ENCODE assay signal across 27 cellular contexts in the genomic region with DNA sequence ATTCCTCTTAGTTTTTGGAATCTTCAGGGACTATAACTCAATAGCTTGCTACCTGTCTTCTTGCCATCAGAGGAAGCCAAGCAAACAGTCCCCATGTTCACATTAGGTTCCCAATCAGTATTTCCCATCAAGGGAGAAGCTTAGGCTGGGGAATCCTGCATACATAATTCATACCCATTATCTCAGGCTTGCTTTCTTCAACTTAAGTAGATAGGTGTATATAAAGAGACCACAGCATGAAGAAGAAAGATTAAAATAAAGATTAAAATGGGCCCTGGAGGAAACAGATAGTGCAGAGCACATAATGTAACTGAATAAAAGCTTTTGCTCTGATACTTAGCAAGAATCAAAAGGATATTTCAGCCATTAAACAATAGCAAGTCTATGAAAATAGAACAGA. TPM values are rescaled to one million over a fixed set of nuclear protein-coding genes. Genes with fewer than 3 reads are reported as not detected.
"Had no signal": no experiment of that assay in that cellular context is flagged by ENCODE, and none has a peak within 500 bp of the region (broad histone marks: within the 10 kb centered on the region; RNA-seq: fewer than 3 reads in every experiment).

No MANE protein-coding gene starts in this region.

- H3K4me3 ChIP-seq: left lung, lower lobe of right lung, pancreas, prostate gland, skin epidermis, stomach, testis, tibial artery, upper lobe of right lung had no signal

- H3K27me3 ChIP-seq: pancreas, stomach, testis, tibial artery, upper lobe of right lung had no signal

- DNase-seq: hippocampal formation; immature natural killer cell; kidney; left colon; left lung; lower lobe of right lung; mammary epithelial cell; mesenchymal stem cell; naive thymus-derived CD8-positive, alpha-beta T cell; nucleus accumbens; pancreas; posterior cingulate gyrus; retina; right cardiac atrium; stimulated activated CD4-positive, alpha-beta T cell treated with anti-CD3 and anti-CD28 coated beads, Interleukin-12 subunit alpha, Interleukin-12 subunit beta, amount 100 ng/mL, for 4 hours; stimulated activated CD4-positive, alpha-beta T cell treated with anti-CD3 and anti-CD28 coated beads, Interleukin-15, amount 100 ng/mL, for 24 hours; stimulated activated CD4-positive, alpha-beta T cell treated with anti-CD3 and anti-CD28 coated beads, Interleukin-2, amount 100 ng/mL, for 24 hours; stimulated activated CD4-positive, alpha-beta T cell treated with anti-CD3 and anti-CD28 coated beads, Interleukin-4, amount 100 ng/mL, for 1 hour; stimulated activated naive B cell treated with anti-CD40 and anti-IgM and Interleukin-4, amounts not matched to agents 10 μg/mL and 1 μg/mL and 100 μg/mL, for 72 hours; stimulated activated naive CD8-positive, alpha-beta T cell treated with anti-CD3 and anti-CD28 coated beads, Interleukin-15, Interleukin-2, amounts not matched to agents 100 U/mL and 50 U/mL, for 24 hours; stomach; testis; tibial artery; trophoblast cell; upper lobe of right lung had no signal

- H3K27ac ChIP-seq: left lung, lower lobe of right lung, pancreas, prostate gland, skin epidermis, stomach, testis, tibial artery, upper lobe of right lung had no signal

- H3K4me1 ChIP-seq: left lung, lower lobe of right lung, pancreas, prostate gland, testis, upper lobe of right lung had no signal

- H3K36me3 ChIP-seq: left lung, lower lobe of right lung, pancreas, prostate gland, stomach, tibial artery, upper lobe of right lung had no signal

- H3K9me3 ChIP-seq: lower lobe of right lung, pancreas, prostate gland, testis, upper lobe of right lung had no signal

RNA-seq across cellular contexts. Expression of gene KCNK1, which starts 29.0 kb away (rescaled TPM):
- total RNA-seq: naive thymus-derived CD8-positive, alpha-beta T cell had no signal
